In the genomic region with DNA sequence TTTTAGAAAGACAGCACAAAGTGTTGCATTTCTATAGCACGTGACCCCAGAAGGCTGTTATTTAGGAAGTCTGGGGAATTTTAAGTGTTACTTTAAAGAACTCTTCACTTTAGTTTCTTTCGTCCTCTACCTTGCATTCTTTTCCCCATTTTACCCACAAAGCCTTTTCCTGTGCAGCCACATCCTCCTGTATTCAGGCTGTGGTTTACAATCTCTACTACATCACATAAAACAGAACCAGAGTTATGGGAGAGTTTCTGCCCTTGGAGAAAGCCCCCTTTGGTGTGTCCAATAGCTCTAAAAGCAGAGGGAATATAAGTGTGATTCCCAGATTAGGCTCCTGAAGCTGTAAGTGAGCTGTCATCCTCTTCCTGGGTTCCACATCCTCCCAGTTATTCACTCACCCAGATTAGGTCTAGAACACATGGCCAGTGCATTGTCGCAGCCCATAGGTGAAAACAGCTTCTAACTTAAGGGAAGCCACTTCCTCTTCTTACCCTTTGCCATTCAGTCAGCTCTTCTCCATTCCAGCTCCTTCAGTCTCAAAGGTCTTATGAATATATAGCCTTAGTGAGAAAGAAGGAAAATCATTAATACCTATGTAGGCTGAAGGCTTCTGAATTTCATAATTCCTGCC, we compare ENCODE assay signal across 19 cellular contexts.
DNase-seq lines count a peak whose midpoint lies in the region; ATAC-seq and TF ChIP-seq lines count a peak whose summit lies in the region.
"Had no signal": no experiment of that assay in that cellular context is flagged by ENCODE, and none has a peak within 500 bp of the region (broad histone marks: within the 10 kb centered on the region; RNA-seq: fewer than 3 reads in every experiment).

No MANE protein-coding gene starts in this region.

- no peak for ATAC-seq in CD8-positive, alpha-beta T cell
- ATAC-seq in GM21786 (IDR thresholded peaks at IDR 0.05; ENCODE audit: unreplicated experiment), result no peak
- ATAC-seq: activated CD8-positive, alpha-beta memory T cell treated with anti-CD3 and anti-CD28 coated beads, Interleukin-2, amount 10 ng/mL, durations not matched to agents 7 days and 5 days had no signal

- CTCF ChIA-PET in CD8-positive, alpha-beta T cell (lab: Charles Lee), result no interaction called here

- no peaks in the 10 kb centered on the region for H3K27me3 ChIP-seq in CD8-positive, alpha-beta T cell (ENCODE audit: insufficient read depth, low read length)
- H3K27me3 ChIP-seq: hepatocyte had no signal

- no peak for DNase-seq in CD8-positive, alpha-beta T cell
- DNase-seq in KG1 (lab: John Stamatoyannopoulos, UW) (peak; percentile 14), SIG-M5 treated with dmso at 0.1 percent for 504 hours (lab: John Stamatoyannopoulos, UW; ENCODE audit: unreplicated experiment) (peak; percentile 44), immature natural killer cell (no peak), lower leg skin (ENCODE audit: low spot score in 2 of 2) (no peak)
- no peak for DNase-seq in stimulated activated CD4-positive, alpha-beta T cell treated with anti-CD3 and anti-CD28 coated beads, Interleukin-2, amount 100 ng/mL, for 24 hours
- DNase-seq: activated B cell treated with CpG ODN at 0.5 μM for 24 hours; activated CD8-positive, alpha-beta memory T cell treated with anti-CD3 and anti-CD28 coated beads, Interleukin-2, amount 10 ng/mL, durations not matched to agents 7 days and 5 days; aorta; HCEC 1CT; Karpas-422; NCI-H1436 treated with DMSO at 0.1 percent for 48 hours; stimulated activated CD4-positive, alpha-beta T cell treated with anti-CD3 and anti-CD28 coated beads, Interleukin-4, amount 100 ng/mL, for 24 hours had no signal

- TF ChIP-seq CTCF in CD8-positive, alpha-beta T cell (IDR thresholded peaks at IDR 0.05), result no peak
- TF ChIP-seq CTCF in lower leg skin (IDR thresholded peaks at IDR 0.05), result no peak

- peaks cover 19% of the 10 kb centered on the region for H3K4me1 ChIP-seq in CD8-positive, alpha-beta T cell (ENCODE audit: insufficient read depth, low read length)

- no peak overlapping the region for H3K27ac ChIP-seq in CD8-positive, alpha-beta T cell (ENCODE audit: low read depth, low read length)
- H3K27ac ChIP-seq: hepatocyte, skin epidermis had no signal

- no peaks in the 10 kb centered on the region for H3K9me3 ChIP-seq in CD8-positive, alpha-beta T cell (ENCODE audit: low read length)

- H3K36me3 ChIP-seq in CD8-positive, alpha-beta T cell (ENCODE audit: insufficient read depth, low read length), result no peaks in the 10 kb centered on the region

- 63 to 70% methylated on average over 3 of the region's 3 CpGs for WGBS in lower leg skin, 2 donors

- no peak overlapping the region for H3K27ac Mint-ChIP-seq in CD8-positive, alpha-beta T cell
- H3K27ac Mint-ChIP-seq in immature natural killer cell, result peak overlapping the region in 1 of 6 donors; percentile 18
- H3K27ac Mint-ChIP-seq: activated B cell treated with CpG ODN at 0.5 μM for 24 hours; activated CD8-positive, alpha-beta memory T cell treated with anti-CD3 and anti-CD28 coated beads, Interleukin-2, amount 10 ng/mL, durations not matched to agents 7 days and 5 days; memory B cell; nephron; progenitor cell of endocrine pancreas had no signal

- H3K9me3 Mint-ChIP-seq in CD8-positive, alpha-beta T cell, result no peaks in the 10 kb centered on the region
- H3K9me3 Mint-ChIP-seq in immature natural killer cell, result no peaks in the 10 kb centered on the region
- H3K9me3 Mint-ChIP-seq: activated B cell treated with CpG ODN at 0.5 μM for 24 hours, memory B cell, nephron had no signal

- intact Hi-C loops in CD8-positive, alpha-beta T cell (cut with DNase I, micrococcal nuclease), result no loop called here
- intact Hi-C loops in lower leg skin (cut with DNase I; ENCODE audit: low total_unique reads), result no loop called here

- H3K36me3 Mint-ChIP-seq in CD8-positive, alpha-beta T cell, result no peaks in the 10 kb centered on the region
- H3K36me3 Mint-ChIP-seq in immature natural killer cell, result no peaks in the 10 kb centered on the region
- H3K36me3 Mint-ChIP-seq: activated CD8-positive, alpha-beta memory T cell treated with anti-CD3 and anti-CD28 coated beads, Interleukin-2, amount 10 ng/mL, durations not matched to agents 7 days and 5 days; memory B cell had no signal

- POLR2A ChIA-PET in CD8-positive, alpha-beta T cell (lab: Charles Lee), result no interaction called here

- peaks cover 23% of the 10 kb centered on the region for H3K4me1 Mint-ChIP-seq in CD8-positive, alpha-beta T cell (ENCODE audit: low read depth)
- peaks cover 14 to 22% of the 10 kb centered on the region in 2 donors for H3K4me1 Mint-ChIP-seq in immature natural killer cell
- H3K4me1 Mint-ChIP-seq: activated B cell treated with CpG ODN at 0.5 μM for 24 hours, memory B cell, nephron had no signal

- H3K27me3 Mint-ChIP-seq in CD8-positive, alpha-beta T cell (ENCODE audit: low read depth), result peaks cover 9% of the 10 kb centered on the region
- peaks cover 0 to 4% (median 3%) of the 10 kb centered on the region in 3 donors for H3K27me3 Mint-ChIP-seq in immature natural killer cell (ENCODE audit: low read depth in 3 of 3)
- H3K27me3 Mint-ChIP-seq: activated B cell treated with CpG ODN at 0.5 μM for 24 hours, progenitor cell of endocrine pancreas had no signal

- TF ChIP-seq POLR2A in lower leg skin (IDR thresholded peaks at IDR 0.05), result no peak

- H3K4me3 ChIP-seq in CD8-positive, alpha-beta T cell (ENCODE audit: low read depth, low read length), result no peak overlapping the region
- no peak overlapping the region for H3K4me3 ChIP-seq in lower leg skin (ENCODE audit: low read depth, poor library complexity, severe bottlenecking)
- H3K4me3 ChIP-seq: hepatocyte, skin epidermis had no signal

- peak overlapping the region; percentile 3 for H3K4me3 Mint-ChIP-seq in CD8-positive, alpha-beta T cell
- H3K4me3 Mint-ChIP-seq in immature natural killer cell, result peak overlapping the region; percentile 1 to 22 (median 12)
- H3K4me3 Mint-ChIP-seq: activated B cell treated with CpG ODN at 0.5 μM for 24 hours; activated CD8-positive, alpha-beta memory T cell treated with anti-CD3 and anti-CD28 coated beads, Interleukin-2, amount 10 ng/mL, durations not matched to agents 7 days and 5 days; memory B cell; nephron had no signal

Comparison
In these comparisons a context has a peak if more than half of its experiments do, and no peak if none do; other contexts are left out.
1. DNase-seq: peak in KG1 (single experiment) and SIG-M5 treated with dmso at 0.1 percent for 504 hours (single experiment); none in CD8-positive, alpha-beta T cell (0 of 7), immature natural killer cell (0 of 3), lower leg skin (0 of 2) and stimulated activated CD4-positive, alpha-beta T cell treated with anti-CD3 and anti-CD28 coated beads, Interleukin-2, amount 100 ng/mL, for 24 hours (0 of 2).